In the genomic region with DNA sequence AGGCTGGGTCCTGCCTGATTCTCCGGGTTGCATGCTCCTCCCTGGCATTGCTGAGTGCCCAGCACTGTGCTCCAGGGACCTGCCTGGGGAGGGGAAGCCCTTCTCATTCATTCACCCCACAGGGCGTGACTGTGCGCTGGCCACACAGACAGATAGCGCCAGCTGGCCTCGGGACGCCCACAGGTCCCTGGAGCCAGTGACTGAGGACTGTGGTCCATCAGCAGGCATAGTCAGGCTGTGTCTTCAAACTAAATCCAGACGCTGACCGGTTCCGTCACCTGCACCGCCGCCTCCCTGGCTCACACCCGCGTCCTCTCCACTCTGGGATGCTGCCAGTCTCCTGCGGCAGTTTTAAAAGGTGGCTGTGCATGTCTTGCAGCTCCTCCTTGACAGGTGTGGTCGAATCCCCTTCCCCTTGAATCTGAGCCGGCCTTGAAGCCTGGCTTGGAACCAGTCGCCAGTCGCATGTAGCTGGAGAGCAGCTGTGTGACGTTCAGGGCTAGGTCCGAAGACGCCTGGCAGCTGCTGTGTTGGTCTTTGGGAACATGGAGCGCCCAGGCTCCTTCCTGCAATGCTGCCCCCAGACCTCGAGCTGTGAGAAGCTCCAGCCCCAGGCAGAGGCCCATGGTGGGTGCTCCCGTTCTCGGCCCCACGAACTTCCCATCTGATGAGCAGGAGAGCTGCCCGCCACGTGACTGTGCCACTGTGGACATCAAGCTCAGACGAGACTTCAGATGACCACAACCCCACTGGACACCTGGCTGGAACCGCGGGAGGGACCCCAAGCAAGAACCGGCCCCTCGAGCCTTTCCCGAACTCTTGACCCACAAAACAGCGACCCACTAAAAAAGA, we compare ENCODE assay signal across 1 cellular context.
TF ChIP-seq lines count a peak whose summit lies in the region.

No MANE protein-coding gene starts in this region.

TF ChIP-seq in HepG2, 621 proteins besides CTCF, POLR2A, EP300 and RAD21:
- TF ChIP-seq ZNF619 (CRISPR knock-in tag; IDR thresholded peaks at IDR 0.05) (no peak), PAF1 (CRISPR knock-in tag; IDR thresholded peaks at IDR 0.05) (no peak), ISL2 (CRISPR knock-in tag; IDR thresholded peaks at IDR 0.05) (no peak), LCORL (IDR thresholded peaks at IDR 0.05) (no peak), LCORL (CRISPR knock-in tag; IDR thresholded peaks at IDR 0.05) (no peak), GLI4 (CRISPR knock-in tag; IDR thresholded peaks at IDR 0.05; ENCODE audit: borderline replicate concordance) (no peak), ZNF484 (CRISPR knock-in tag; IDR thresholded peaks at IDR 0.05; ENCODE audit: borderline replicate concordance, low read depth) (no peak), U2AF2 (IDR thresholded peaks at IDR 0.05; ENCODE audit: low read depth, low read length) (no peak)
- TF ChIP-seq, protein P1, sequence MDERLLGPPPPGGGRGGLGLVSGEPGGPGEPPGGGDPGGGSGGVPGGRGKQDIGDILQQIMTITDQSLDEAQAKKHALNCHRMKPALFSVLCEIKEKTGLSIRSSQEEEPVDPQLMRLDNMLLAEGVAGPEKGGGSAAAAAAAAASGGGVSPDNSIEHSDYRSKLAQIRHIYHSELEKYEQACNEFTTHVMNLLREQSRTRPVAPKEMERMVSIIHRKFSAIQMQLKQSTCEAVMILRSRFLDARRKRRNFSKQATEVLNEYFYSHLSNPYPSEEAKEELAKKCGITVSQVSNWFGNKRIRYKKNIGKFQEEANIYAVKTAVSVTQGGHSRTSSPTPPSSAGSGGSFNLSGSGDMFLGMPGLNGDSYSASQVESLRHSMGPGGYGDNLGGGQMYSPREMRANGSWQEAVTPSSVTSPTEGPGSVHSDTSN (CRISPR knock-in tag; IDR thresholded peaks at IDR 0.05): no peak
- TF ChIP-seq, protein P2, sequence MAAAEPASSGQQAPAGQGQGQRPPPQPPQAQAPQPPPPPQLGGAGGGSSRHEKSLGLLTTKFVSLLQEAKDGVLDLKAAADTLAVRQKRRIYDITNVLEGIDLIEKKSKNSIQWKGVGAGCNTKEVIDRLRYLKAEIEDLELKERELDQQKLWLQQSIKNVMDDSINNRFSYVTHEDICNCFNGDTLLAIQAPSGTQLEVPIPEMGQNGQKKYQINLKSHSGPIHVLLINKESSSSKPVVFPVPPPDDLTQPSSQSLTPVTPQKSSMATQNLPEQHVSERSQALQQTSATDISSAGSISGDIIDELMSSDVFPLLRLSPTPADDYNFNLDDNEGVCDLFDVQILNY (CRISPR knock-in tag; conservative IDR thresholded peaks at IDR 0.05): no peak
